1 cellular context compared by ENCODE assay signal in the genomic region with DNA sequence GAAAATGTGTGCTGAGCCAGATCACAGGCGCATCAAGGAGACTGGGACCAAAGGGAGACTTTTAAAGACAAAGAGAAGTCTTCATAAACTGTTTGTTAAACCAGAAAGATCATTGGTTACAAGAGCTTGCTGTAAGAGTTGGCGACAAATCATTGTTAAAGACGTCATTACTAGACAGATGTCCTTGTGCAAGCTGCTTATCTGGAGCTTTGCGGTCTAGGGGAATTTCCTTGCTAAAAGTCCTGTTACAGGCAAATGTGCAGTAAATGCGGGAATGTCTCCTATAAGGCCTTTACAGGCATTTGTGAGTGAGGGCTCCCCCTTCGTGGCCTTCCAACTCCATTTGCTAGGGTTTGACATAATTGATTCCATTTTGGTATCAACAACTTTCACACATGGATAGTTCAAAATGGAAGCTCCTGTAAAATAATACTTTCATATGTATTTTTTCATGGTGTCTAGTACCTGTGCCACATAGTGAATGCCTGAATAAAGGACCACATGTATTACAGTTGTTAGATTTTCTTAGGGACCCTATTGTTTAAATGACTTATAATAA.
TF ChIP-seq lines count a peak whose summit lies in the region.

No MANE protein-coding gene starts in this region.

TF ChIP-seq in K562, 482 proteins besides CTCF, POLR2A, EP300 and RAD21 (continued from another document and continues in another):
- TF ChIP-seq, protein P1, sequence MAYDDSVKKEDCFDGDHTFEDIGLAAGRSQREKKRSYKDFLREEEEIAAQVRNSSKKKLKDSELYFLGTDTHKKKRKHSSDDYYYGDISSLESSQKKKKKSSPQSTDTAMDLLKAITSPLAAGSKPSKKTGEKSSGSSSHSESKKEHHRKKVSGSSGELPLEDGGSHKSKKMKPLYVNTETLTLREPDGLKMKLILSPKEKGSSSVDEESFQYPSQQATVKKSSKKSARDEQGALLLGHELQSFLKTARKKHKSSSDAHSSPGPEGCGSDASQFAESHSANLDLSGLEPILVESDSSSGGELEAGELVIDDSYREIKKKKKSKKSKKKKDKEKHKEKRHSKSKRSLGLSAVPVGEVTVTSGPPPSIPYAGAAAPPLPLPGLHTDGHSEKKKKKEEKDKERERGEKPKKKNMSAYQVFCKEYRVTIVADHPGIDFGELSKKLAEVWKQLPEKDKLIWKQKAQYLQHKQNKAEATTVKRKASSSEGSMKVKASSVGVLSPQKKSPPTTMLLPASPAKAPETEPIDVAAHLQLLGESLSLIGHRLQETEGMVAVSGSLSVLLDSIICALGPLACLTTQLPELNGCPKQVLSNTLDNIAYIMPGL (CRISPR knock-in tag; IDR thresholded peaks at IDR 0.05), result no peak
- no peak for TF ChIP-seq CEBPB (tag; IDR thresholded peaks at IDR 0.05)
- TF ChIP-seq, protein P2, sequence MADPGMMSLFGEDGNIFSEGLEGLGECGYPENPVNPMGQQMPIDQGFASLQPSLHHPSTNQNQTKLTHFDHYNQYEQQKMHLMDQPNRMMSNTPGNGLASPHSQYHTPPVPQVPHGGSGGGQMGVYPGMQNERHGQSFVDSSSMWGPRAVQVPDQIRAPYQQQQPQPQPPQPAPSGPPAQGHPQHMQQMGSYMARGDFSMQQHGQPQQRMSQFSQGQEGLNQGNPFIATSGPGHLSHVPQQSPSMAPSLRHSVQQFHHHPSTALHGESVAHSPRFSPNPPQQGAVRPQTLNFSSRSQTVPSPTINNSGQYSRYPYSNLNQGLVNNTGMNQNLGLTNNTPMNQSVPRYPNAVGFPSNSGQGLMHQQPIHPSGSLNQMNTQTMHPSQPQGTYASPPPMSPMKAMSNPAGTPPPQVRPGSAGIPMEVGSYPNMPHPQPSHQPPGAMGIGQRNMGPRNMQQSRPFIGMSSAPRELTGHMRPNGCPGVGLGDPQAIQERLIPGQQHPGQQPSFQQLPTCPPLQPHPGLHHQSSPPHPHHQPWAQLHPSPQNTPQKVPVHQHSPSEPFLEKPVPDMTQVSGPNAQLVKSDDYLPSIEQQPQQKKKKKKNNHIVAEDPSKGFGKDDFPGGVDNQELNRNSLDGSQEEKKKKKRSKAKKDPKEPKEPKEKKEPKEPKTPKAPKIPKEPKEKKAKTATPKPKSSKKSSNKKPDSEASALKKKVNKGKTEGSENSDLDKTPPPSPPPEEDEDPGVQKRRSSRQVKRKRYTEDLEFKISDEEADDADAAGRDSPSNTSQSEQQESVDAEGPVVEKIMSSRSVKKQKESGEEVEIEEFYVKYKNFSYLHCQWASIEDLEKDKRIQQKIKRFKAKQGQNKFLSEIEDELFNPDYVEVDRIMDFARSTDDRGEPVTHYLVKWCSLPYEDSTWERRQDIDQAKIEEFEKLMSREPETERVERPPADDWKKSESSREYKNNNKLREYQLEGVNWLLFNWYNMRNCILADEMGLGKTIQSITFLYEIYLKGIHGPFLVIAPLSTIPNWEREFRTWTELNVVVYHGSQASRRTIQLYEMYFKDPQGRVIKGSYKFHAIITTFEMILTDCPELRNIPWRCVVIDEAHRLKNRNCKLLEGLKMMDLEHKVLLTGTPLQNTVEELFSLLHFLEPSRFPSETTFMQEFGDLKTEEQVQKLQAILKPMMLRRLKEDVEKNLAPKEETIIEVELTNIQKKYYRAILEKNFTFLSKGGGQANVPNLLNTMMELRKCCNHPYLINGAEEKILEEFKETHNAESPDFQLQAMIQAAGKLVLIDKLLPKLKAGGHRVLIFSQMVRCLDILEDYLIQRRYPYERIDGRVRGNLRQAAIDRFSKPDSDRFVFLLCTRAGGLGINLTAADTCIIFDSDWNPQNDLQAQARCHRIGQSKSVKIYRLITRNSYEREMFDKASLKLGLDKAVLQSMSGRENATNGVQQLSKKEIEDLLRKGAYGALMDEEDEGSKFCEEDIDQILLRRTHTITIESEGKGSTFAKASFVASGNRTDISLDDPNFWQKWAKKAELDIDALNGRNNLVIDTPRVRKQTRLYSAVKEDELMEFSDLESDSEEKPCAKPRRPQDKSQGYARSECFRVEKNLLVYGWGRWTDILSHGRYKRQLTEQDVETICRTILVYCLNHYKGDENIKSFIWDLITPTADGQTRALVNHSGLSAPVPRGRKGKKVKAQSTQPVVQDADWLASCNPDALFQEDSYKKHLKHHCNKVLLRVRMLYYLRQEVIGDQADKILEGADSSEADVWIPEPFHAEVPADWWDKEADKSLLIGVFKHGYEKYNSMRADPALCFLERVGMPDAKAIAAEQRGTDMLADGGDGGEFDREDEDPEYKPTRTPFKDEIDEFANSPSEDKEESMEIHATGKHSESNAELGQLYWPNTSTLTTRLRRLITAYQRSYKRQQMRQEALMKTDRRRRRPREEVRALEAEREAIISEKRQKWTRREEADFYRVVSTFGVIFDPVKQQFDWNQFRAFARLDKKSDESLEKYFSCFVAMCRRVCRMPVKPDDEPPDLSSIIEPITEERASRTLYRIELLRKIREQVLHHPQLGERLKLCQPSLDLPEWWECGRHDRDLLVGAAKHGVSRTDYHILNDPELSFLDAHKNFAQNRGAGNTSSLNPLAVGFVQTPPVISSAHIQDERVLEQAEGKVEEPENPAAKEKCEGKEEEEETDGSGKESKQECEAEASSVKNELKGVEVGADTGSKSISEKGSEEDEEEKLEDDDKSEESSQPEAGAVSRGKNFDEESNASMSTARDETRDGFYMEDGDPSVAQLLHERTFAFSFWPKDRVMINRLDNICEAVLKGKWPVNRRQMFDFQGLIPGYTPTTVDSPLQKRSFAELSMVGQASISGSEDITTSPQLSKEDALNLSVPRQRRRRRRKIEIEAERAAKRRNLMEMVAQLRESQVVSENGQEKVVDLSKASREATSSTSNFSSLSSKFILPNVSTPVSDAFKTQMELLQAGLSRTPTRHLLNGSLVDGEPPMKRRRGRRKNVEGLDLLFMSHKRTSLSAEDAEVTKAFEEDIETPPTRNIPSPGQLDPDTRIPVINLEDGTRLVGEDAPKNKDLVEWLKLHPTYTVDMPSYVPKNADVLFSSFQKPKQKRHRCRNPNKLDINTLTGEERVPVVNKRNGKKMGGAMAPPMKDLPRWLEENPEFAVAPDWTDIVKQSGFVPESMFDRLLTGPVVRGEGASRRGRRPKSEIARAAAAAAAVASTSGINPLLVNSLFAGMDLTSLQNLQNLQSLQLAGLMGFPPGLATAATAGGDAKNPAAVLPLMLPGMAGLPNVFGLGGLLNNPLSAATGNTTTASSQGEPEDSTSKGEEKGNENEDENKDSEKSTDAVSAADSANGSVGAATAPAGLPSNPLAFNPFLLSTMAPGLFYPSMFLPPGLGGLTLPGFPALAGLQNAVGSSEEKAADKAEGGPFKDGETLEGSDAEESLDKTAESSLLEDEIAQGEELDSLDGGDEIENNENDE (IDR thresholded peaks at IDR 0.05; ENCODE audit: low read depth, low read length), result no peak
- peak; percentile 73; the same call in 1 of the 2 replicates for TF ChIP-seq DMBX1 (CRISPR knock-in tag; IDR thresholded peaks at IDR 0.05; ENCODE audit: borderline replicate concordance)
- TF ChIP-seq, protein P3, sequence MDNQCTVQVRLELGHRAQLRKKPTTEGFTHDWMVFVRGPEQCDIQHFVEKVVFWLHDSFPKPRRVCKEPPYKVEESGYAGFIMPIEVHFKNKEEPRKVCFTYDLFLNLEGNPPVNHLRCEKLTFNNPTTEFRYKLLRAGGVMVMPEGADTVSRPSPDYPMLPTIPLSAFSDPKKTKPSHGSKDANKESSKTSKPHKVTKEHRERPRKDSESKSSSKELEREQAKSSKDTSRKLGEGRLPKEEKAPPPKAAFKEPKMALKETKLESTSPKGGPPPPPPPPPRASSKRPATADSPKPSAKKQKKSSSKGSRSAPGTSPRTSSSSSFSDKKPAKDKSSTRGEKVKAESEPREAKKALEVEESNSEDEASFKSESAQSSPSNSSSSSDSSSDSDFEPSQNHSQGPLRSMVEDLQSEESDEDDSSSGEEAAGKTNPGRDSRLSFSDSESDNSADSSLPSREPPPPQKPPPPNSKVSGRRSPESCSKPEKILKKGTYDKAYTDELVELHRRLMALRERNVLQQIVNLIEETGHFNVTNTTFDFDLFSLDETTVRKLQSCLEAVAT (IDR thresholded peaks at IDR 0.05), result 0 out of 4 replicates have a peak, but pooled peaks of 1 of the 2 experiments have one; percentile 19
- no peak for TF ChIP-seq LEF1 (IDR thresholded peaks at IDR 0.05)
- TF ChIP-seq, protein P4, sequence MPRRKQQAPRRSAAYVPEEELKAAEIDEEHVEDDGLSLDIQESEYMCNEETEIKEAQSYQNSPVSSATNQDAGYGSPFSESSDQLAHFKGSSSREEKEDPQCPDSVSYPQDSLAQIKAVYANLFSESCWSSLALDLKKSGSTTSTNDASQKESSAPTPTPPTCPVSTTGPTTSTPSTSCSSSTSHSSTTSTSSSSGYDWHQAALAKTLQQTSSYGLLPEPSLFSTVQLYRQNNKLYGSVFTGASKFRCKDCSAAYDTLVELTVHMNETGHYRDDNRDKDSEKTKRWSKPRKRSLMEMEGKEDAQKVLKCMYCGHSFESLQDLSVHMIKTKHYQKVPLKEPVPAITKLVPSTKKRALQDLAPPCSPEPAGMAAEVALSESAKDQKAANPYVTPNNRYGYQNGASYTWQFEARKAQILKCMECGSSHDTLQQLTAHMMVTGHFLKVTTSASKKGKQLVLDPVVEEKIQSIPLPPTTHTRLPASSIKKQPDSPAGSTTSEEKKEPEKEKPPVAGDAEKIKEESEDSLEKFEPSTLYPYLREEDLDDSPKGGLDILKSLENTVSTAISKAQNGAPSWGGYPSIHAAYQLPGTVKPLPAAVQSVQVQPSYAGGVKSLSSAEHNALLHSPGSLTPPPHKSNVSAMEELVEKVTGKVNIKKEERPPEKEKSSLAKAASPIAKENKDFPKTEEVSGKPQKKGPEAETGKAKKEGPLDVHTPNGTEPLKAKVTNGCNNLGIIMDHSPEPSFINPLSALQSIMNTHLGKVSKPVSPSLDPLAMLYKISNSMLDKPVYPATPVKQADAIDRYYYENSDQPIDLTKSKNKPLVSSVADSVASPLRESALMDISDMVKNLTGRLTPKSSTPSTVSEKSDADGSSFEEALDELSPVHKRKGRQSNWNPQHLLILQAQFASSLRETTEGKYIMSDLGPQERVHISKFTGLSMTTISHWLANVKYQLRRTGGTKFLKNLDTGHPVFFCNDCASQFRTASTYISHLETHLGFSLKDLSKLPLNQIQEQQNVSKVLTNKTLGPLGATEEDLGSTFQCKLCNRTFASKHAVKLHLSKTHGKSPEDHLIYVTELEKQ (CRISPR knock-in tag; IDR thresholded peaks at IDR 0.05), result no peak
- TF ChIP-seq, protein P5, sequence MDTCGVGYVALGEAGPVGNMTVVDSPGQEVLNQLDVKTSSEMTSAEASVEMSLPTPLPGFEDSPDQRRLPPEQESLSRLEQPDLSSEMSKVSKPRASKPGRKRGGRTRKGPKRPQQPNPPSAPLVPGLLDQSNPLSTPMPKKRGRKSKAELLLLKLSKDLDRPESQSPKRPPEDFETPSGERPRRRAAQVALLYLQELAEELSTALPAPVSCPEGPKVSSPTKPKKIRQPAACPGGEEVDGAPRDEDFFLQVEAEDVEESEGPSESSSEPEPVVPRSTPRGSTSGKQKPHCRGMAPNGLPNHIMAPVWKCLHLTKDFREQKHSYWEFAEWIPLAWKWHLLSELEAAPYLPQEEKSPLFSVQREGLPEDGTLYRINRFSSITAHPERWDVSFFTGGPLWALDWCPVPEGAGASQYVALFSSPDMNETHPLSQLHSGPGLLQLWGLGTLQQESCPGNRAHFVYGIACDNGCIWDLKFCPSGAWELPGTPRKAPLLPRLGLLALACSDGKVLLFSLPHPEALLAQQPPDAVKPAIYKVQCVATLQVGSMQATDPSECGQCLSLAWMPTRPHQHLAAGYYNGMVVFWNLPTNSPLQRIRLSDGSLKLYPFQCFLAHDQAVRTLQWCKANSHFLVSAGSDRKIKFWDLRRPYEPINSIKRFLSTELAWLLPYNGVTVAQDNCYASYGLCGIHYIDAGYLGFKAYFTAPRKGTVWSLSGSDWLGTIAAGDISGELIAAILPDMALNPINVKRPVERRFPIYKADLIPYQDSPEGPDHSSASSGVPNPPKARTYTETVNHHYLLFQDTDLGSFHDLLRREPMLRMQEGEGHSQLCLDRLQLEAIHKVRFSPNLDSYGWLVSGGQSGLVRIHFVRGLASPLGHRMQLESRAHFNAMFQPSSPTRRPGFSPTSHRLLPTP (IDR thresholded peaks at IDR 0.05; ENCODE audit: borderline replicate concordance, extremely low read depth, insufficient read length), result no peak
- no peak for TF ChIP-seq PRPF4 (IDR thresholded peaks at IDR 0.05; ENCODE audit: insufficient read depth, low read depth, low read length, poor library complexity, severe bottlenecking)
